ENCODE assay signal across 13 cellular contexts in genomic region chr3:100076544-100077529, GRCh38. TPM values are rescaled to one million over a fixed set of nuclear protein-coding genes. Genes with fewer than 3 reads are reported as not detected.
DNase-seq lines count a peak whose midpoint lies in the region; ATAC-seq and TF ChIP-seq lines count a peak whose summit lies in the region.
"Had no signal": no experiment of that assay in that cellular context is flagged by ENCODE, and none has a peak within 500 bp of the region (broad histone marks: within the 10 kb centered on the region; RNA-seq: fewer than 3 reads in every experiment).

No MANE protein-coding gene starts in this region.

- H2BK20ac ChIP-seq in H9 (ENCODE audit: low read depth, low read length, poor library complexity, severe bottlenecking), result no peak overlapping the region

- H3K9me3 ChIP-seq in H9 (ENCODE audit: control insufficient read depth, low read depth, low read length) (no peaks in the 10 kb centered on the region), right atrium auricular region (no peaks in the 10 kb centered on the region), neural progenitor cell (ENCODE audit: low read depth) (no peaks in the 10 kb centered on the region)
- H3K9me3 ChIP-seq: ovary had no signal

- no peak overlapping the region for H2AK5ac ChIP-seq in H9 (ENCODE audit: insufficient read length, low read length)

- H3K9ac ChIP-seq in H9 (ENCODE audit: extremely low read depth, insufficient read length, low read length), result no peak overlapping the region
- H3K9ac ChIP-seq in neural progenitor cell, result no peak overlapping the region

- H4K20me1 ChIP-seq in H9 (ENCODE audit: control insufficient read depth, insufficient read depth, insufficient read length), result no peaks in the 10 kb centered on the region
- no peaks in the 10 kb centered on the region for H4K20me1 ChIP-seq in neural progenitor cell (ENCODE audit: low read depth)

- TF ChIP-seq CTCF in H9 (conservative IDR thresholded peaks at IDR 0.05) (no peak), right atrium auricular region (IDR thresholded peaks at IDR 0.05) (no peak), neural progenitor cell (IDR thresholded peaks at IDR 0.05) (no peak)

- H3K36me3 ChIP-seq in right atrium auricular region (no peaks in the 10 kb centered on the region), neural progenitor cell (no peaks in the 10 kb centered on the region)
- H3K36me3 ChIP-seq: ovary had no signal

- H3T11ph ChIP-seq in H9 (ENCODE audit: low read length), result no peak overlapping the region

- H4K5ac ChIP-seq in H9 (ENCODE audit: insufficient read length, low read depth, low read length), result no peak overlapping the region

- no peak overlapping the region for H2BK120ac ChIP-seq in H9 (ENCODE audit: low read depth, low read length, poor library complexity, severe bottlenecking)

- no peak overlapping the region for H3K14ac ChIP-seq in H9 (ENCODE audit: insufficient read depth, low read length)

- 0 out of 2 replicates have a peak overlapping the region, but pooled peaks have one; percentile 26 for H2BK15ac ChIP-seq in H9 (ENCODE audit: low read depth, low read length)

- H3K56ac ChIP-seq in H9 (ENCODE audit: insufficient read length, low read depth, low read length), result no peak overlapping the region

- no peaks in the 10 kb centered on the region for H3K27me3 ChIP-seq in H9 (ENCODE audit: insufficient read depth, low read length)
- H3K27me3 ChIP-seq in right atrium auricular region, result no peaks in the 10 kb centered on the region
- H3K27me3 ChIP-seq in neural progenitor cell, result no peaks in the 10 kb centered on the region
- H3K27me3 ChIP-seq: ovary had no signal

- H3K79me1 ChIP-seq in H9 (ENCODE audit: insufficient read depth, low read depth, low read length, poor library complexity, severe bottlenecking), result no peaks in the 10 kb centered on the region

- H3K27me3 Mint-ChIP-seq in H9 (ENCODE audit: low read depth), result no peaks in the 10 kb centered on the region
- H3K27me3 Mint-ChIP-seq in activated naive CD8-positive, alpha-beta T cell treated with anti-CD3 and anti-CD28 coated beads, Interleukin-2, amount 10 ng/mL, durations not matched to agents 7 days and 5 days, result no peaks in the 10 kb centered on the region
- peaks cover 2% of the 10 kb centered on the region for H3K27me3 Mint-ChIP-seq in neural progenitor cell (ENCODE audit: insufficient read depth, low read depth)
- H3K27me3 Mint-ChIP-seq: activated B cell treated with CpG ODN at 0.5 μM for 24 hours had no signal

- DNase-seq in H9 (no peak), right atrium auricular region (ENCODE audit: low spot score) (no peak), neural progenitor cell (ENCODE audit: low spot score) (no peak), cortex of kidney (lab: John Stamatoyannopoulos, UW) (no peak), anterior cingulate cortex (lab: John Stamatoyannopoulos, UW) (no peak)
- DNase-seq in activated naive CD8-positive, alpha-beta T cell treated with anti-CD3 and anti-CD28 coated beads, Interleukin-2, amount 10 ng/mL, durations not matched to agents 7 days and 5 days, result no peak
- DNase-seq: activated B cell treated with CpG ODN at 0.5 μM for 24 hours; effector memory CD4-positive, alpha-beta T cell; NCI-H2029; stimulated activated CD8-positive, alpha-beta memory T cell treated with anti-CD3 and anti-CD28 coated beads, Interleukin-4, amount 100 ng/mL, for 48 hours had no signal

- H3K18ac ChIP-seq in H9 (ENCODE audit: insufficient read length, low read depth, low read length), result no peak overlapping the region

- no peak overlapping the region; a peak in 1 of 5 replicates for H3K4me3 Mint-ChIP-seq in H9
- peak overlapping the region; percentile 35 for H3K4me3 Mint-ChIP-seq in activated naive CD8-positive, alpha-beta T cell treated with anti-CD3 and anti-CD28 coated beads, Interleukin-2, amount 10 ng/mL, durations not matched to agents 7 days and 5 days
- H3K4me3 Mint-ChIP-seq in neural progenitor cell, result no peak overlapping the region
- H3K4me3 Mint-ChIP-seq: activated B cell treated with CpG ODN at 0.5 μM for 24 hours had no signal

- H3K4me3 ChIP-seq in right atrium auricular region (no peak overlapping the region), neural progenitor cell (no peak overlapping the region)
- H3K4me3 ChIP-seq: ovary had no signal

- no peaks in the 10 kb centered on the region for H3K79me2 ChIP-seq in H9 (ENCODE audit: insufficient read depth, low read length)
- H3K79me2 ChIP-seq in neural progenitor cell (ENCODE audit: low read depth), result no peaks in the 10 kb centered on the region

- WGBS in H9 (ENCODE audit: extremely low coverage, insufficient read length, low lambda C conversion rate), result no CpG with 5 or more reads among the region's 8 CpGs

- no peaks in the 10 kb centered on the region for H3K23me2 ChIP-seq in H9 (ENCODE audit: insufficient read length, low read depth, low read length, poor library complexity, severe bottlenecking)

- no peak for ATAC-seq in activated naive CD8-positive, alpha-beta T cell treated with anti-CD3 and anti-CD28 coated beads, Interleukin-2, amount 10 ng/mL, durations not matched to agents 7 days and 5 days (ENCODE audit: low read depth)
- ATAC-seq in HG03520 (IDR thresholded peaks at IDR 0.05; ENCODE audit: unreplicated experiment) (no peak), HG03457 (IDR thresholded peaks at IDR 0.05; ENCODE audit: unreplicated experiment) (no peak)

- no peak overlapping the region for H2BK5ac ChIP-seq in H9 (ENCODE audit: insufficient read length, low read length)

- H3K27ac Mint-ChIP-seq in H9, result 0 out of 7 replicates have a peak overlapping the region, but pooled peaks of 1 of the 3 experiments have one; percentile 3
- H3K27ac Mint-ChIP-seq in activated naive CD8-positive, alpha-beta T cell treated with anti-CD3 and anti-CD28 coated beads, Interleukin-2, amount 10 ng/mL, durations not matched to agents 7 days and 5 days, result peak overlapping the region; percentile 84
- H3K27ac Mint-ChIP-seq in neural progenitor cell, result peak overlapping the region; percentile 14
- H3K27ac Mint-ChIP-seq: activated B cell treated with CpG ODN at 0.5 μM for 24 hours had no signal

- H2BK12ac ChIP-seq in H9 (ENCODE audit: insufficient read length, low read depth, low read length), result no peak overlapping the region

- H3K36me3 Mint-ChIP-seq in H9 (ENCODE audit: insufficient read depth in 1 of 3, low read depth in 3 of 3) (no peaks in the 10 kb centered on the region), neural progenitor cell (peaks cover 2% of the 10 kb centered on the region)
- peaks cover 38% of the 10 kb centered on the region for H3K36me3 Mint-ChIP-seq in activated naive CD8-positive, alpha-beta T cell treated with anti-CD3 and anti-CD28 coated beads, Interleukin-2, amount 10 ng/mL, durations not matched to agents 7 days and 5 days

- H3K27ac ChIP-seq in H9 (ENCODE audit: insufficient read length, low read depth, low read length) (no peak overlapping the region), right atrium auricular region (peak overlapping the region; percentile 60 to 79), neural progenitor cell (no peak overlapping the region)

- no peak overlapping the region for H4K91ac ChIP-seq in H9 (ENCODE audit: insufficient read length, low read depth, low read length)

- H2AFZ ChIP-seq in H9 (ENCODE audit: low read length), result no peak overlapping the region
- no peak overlapping the region for H2AFZ ChIP-seq in neural progenitor cell (replicated peaks)

- POLR2A ChIA-PET in activated naive CD8-positive, alpha-beta T cell treated with anti-CD3 and anti-CD28 coated beads, Interleukin-2, amount 10 ng/mL, durations not matched to agents 7 days and 5 days (lab: Charles Lee), result interaction anchor here (0.6 to 4.6 kb wide), 2 partner anchors 13 to 17 kb away, joined by 3 to 42 read pairs; no protein-coding TSS in a partner anchor

- no peak overlapping the region for H4K8ac ChIP-seq in H9 (replicated peaks; ENCODE audit: insufficient read length, low read depth, low read length)

- H3K4me1 Mint-ChIP-seq in H9 (peaks cover 18 to 22% of the 10 kb centered on the region in 2 experiments), neural progenitor cell (peaks cover 43% of the 10 kb centered on the region)
- peaks cover 47% of the 10 kb centered on the region for H3K4me1 Mint-ChIP-seq in activated naive CD8-positive, alpha-beta T cell treated with anti-CD3 and anti-CD28 coated beads, Interleukin-2, amount 10 ng/mL, durations not matched to agents 7 days and 5 days

- H3K23ac ChIP-seq in H9 (ENCODE audit: insufficient read length, low read depth, low read length), result no peak overlapping the region

- no peaks in the 10 kb centered on the region for H3K9me3 Mint-ChIP-seq in H9
- peaks cover 3% of the 10 kb centered on the region for H3K9me3 Mint-ChIP-seq in activated naive CD8-positive, alpha-beta T cell treated with anti-CD3 and anti-CD28 coated beads, Interleukin-2, amount 10 ng/mL, durations not matched to agents 7 days and 5 days
- peaks cover 4% of the 10 kb centered on the region for H3K9me3 Mint-ChIP-seq in neural progenitor cell
- H3K9me3 Mint-ChIP-seq: activated B cell treated with CpG ODN at 0.5 μM for 24 hours had no signal

- no peak overlapping the region for H3K4me2 ChIP-seq in H9 (ENCODE audit: insufficient read depth, insufficient read length, low read length)
- no peak overlapping the region for H3K4me2 ChIP-seq in neural progenitor cell

- peaks cover 5% of the 10 kb centered on the region for H3F3A ChIP-seq in neural progenitor cell (ENCODE audit: low read depth)

- peaks cover 5% of the 10 kb centered on the region for H3K4me1 ChIP-seq in H9 (ENCODE audit: insufficient read depth, low read length)
- peaks cover 0 to 57% of the 10 kb centered on the region in 2 donors for H3K4me1 ChIP-seq in right atrium auricular region
- peaks cover 11% of the 10 kb centered on the region for H3K4me1 ChIP-seq in neural progenitor cell

- H3K4ac ChIP-seq in H9 (ENCODE audit: low read depth, low read length), result no peak overlapping the region

RNA-seq across cellular contexts. Expression of gene FILIP1L, which starts 37.5 kb away (rescaled TPM):
- total RNA-seq in H9 (2021) (0.07 and 0.22 TPM in 2 replicates), right atrium auricular region (100 to 1,000 TPM in 1 of 2 donors, 10 to 100 TPM in 1; 97.0 to 112 TPM), neural progenitor cell (ENCODE audit: low replicate concordance) (0.09 and 0.15 TPM in 2 replicates)
- 1 to 10 TPM; 2.0 to 2.4 TPM for total RNA-seq in activated naive CD8-positive, alpha-beta T cell treated with anti-CD3 and anti-CD28 coated beads, Interleukin-2, amount 10 ng/mL, durations not matched to agents 7 days and 5 days

Comparison
In these comparisons a context has a peak if more than half of its experiments do, and no peak if none do; other contexts are left out.
1. H3K27ac ChIP-seq: peak in right atrium auricular region (2 of 2); none in H9 (single experiment) and neural progenitor cell (single experiment).
2. RNA of gene FILIP1L, which starts 37.5 kb away (total RNA-seq): 97.0 to 112 TPM in right atrium auricular region; 2.0 to 2.4 TPM in activated naive CD8-positive, alpha-beta T cell treated with anti-CD3 and anti-CD28 coated beads, Interleukin-2, amount 10 ng/mL, durations not matched to agents 7 days and 5 days, 0.09 to 0.15 TPM in neural progenitor cell and 0.07 to 0.22 TPM in H9; every median in the first group is over 10 times any median in the second.